18 cellular contexts compared by ENCODE assay signal in genomic region chr5:68122439-68122906, GRCh38.
A peak's percentile ranks its signal among the peaks of the same experiment; 100 is the strongest.
DNase-seq lines count a peak whose midpoint lies in the region; ATAC-seq and TF ChIP-seq lines count a peak whose summit lies in the region.
"Had no signal": no experiment of that assay in that cellular context is flagged by ENCODE, and none has a peak within 500 bp of the region (broad histone marks: within the 10 kb centered on the region; RNA-seq: fewer than 3 reads in every experiment).

No MANE protein-coding gene starts in this region.

- H3K27me3 Mint-ChIP-seq in CD8-positive, alpha-beta T cell (ENCODE audit: low read depth), result no peaks in the 10 kb centered on the region
- no peaks in the 10 kb centered on the region for H3K27me3 Mint-ChIP-seq in activated CD8-positive, alpha-beta T cell treated with anti-CD3 and anti-CD28 coated beads for 36 hours
- peaks cover 0 to 3% (median 0%) of the 10 kb centered on the region in 5 donors for H3K27me3 Mint-ChIP-seq in naive thymus-derived CD8-positive, alpha-beta T cell
- peaks cover 0 to 4% of the 10 kb centered on the region in 2 donors for H3K27me3 Mint-ChIP-seq in CD4-positive, alpha-beta memory T cell

- DNase-seq in CD8-positive, alpha-beta T cell, result no peak
- peak; percentile 4 for DNase-seq in activated CD8-positive, alpha-beta T cell treated with anti-CD3 and anti-CD28 coated beads for 36 hours
- DNase-seq in naive thymus-derived CD8-positive, alpha-beta T cell, result peak in 2 of 10 donors; percentile 4 to 11
- DNase-seq in NCI-H1048 (lab: John Stamatoyannopoulos, UW), result no peak
- no peak for DNase-seq in CD4-positive, alpha-beta memory T cell
- DNase-seq: H7; NCI-H2171; NCI-H526 treated with DMSO at 0.1 percent for 48 hours; stimulated activated CD4-positive, alpha-beta T cell treated with anti-CD3 and anti-CD28 coated beads, Interleukin-1b, Interleukin-23, amount 100 ng/mL, for 48 hours; tibial artery had no signal

- no peak overlapping the region for H3K4me3 Mint-ChIP-seq in CD8-positive, alpha-beta T cell
- no peak overlapping the region for H3K4me3 Mint-ChIP-seq in activated CD8-positive, alpha-beta T cell treated with anti-CD3 and anti-CD28 coated beads for 36 hours
- H3K4me3 Mint-ChIP-seq in naive thymus-derived CD8-positive, alpha-beta T cell, result peak overlapping the region in 9 of 10 donors; percentile 10 to 54 (median 37)
- peak overlapping the region in 2 of 8 donors; percentile 24 to 35 for H3K4me3 Mint-ChIP-seq in CD4-positive, alpha-beta memory T cell
- H3K4me3 Mint-ChIP-seq: CD4-positive, CD25-positive, alpha-beta regulatory T cell; nephron had no signal

- CTCF ChIA-PET in CD8-positive, alpha-beta T cell (lab: Charles Lee), result interaction anchor here (0.6 to 0.9 kb wide), 3 partner anchors 10 to 149 kb away, joined by 3 read pairs; no protein-coding TSS in a partner anchor
- CTCF ChIA-PET in HEK293 (lab: Yijun Ruan, JAX), result no interaction called here
- CTCF ChIA-PET in activated CD8-positive, alpha-beta T cell treated with anti-CD3 and anti-CD28 coated beads for 36 hours (lab: Charles Lee), result no interaction called here
- CTCF ChIA-PET in CD4-positive, alpha-beta memory T cell (lab: Charles Lee; ENCODE audit: partially characterized antibody), result interaction anchor here (2.1 kb wide), 1 partner anchor 11 kb away, joined by 5 read pairs; no protein-coding TSS in a partner anchor

- ATAC-seq in CD8-positive, alpha-beta T cell, result peak; percentile 17
- peak; percentile 34 for ATAC-seq in activated CD8-positive, alpha-beta T cell treated with anti-CD3 and anti-CD28 coated beads for 36 hours
- peak in 1 of 2 donors; percentile 39 for ATAC-seq in naive thymus-derived CD8-positive, alpha-beta T cell
- ATAC-seq in GM18868 (IDR thresholded peaks at IDR 0.05; ENCODE audit: unreplicated experiment) (no peak), GM18873 (IDR thresholded peaks at IDR 0.05; ENCODE audit: low FRiP score, unreplicated experiment) (no peak)
- ATAC-seq: GM12878 had no signal

- H3K9me3 Mint-ChIP-seq in CD8-positive, alpha-beta T cell, result no peaks in the 10 kb centered on the region
- no peaks in the 10 kb centered on the region for H3K9me3 Mint-ChIP-seq in activated CD8-positive, alpha-beta T cell treated with anti-CD3 and anti-CD28 coated beads for 36 hours
- H3K9me3 Mint-ChIP-seq in naive thymus-derived CD8-positive, alpha-beta T cell, result peaks cover 0 to 1% (median 0%) of the 10 kb centered on the region in 9 donors
- H3K9me3 Mint-ChIP-seq in CD4-positive, alpha-beta memory T cell, result peaks cover 0 to 1% (median 0%) of the 10 kb centered on the region in 8 donors
- H3K9me3 Mint-ChIP-seq: nephron had no signal

- no peak overlapping the region for H3K4me3 ChIP-seq in CD8-positive, alpha-beta T cell (ENCODE audit: low read depth, low read length)
- no peak overlapping the region for H3K4me3 ChIP-seq in HEK293 (ENCODE audit: low read depth, low read length)
- H3K4me3 ChIP-seq in CD4-positive, alpha-beta memory T cell (ENCODE audit: low read length in 2 of 2), result no peak overlapping the region
- H3K4me3 ChIP-seq: GM12878, tibial artery had no signal

- no peaks in the 10 kb centered on the region for H3K36me3 ChIP-seq in CD8-positive, alpha-beta T cell (ENCODE audit: insufficient read depth, low read length)
- H3K36me3 ChIP-seq in HEK293 (ENCODE audit: control insufficient read depth in 2 of 2, insufficient read depth in 1 of 2, low read length in 2 of 2), result no peaks in the 10 kb centered on the region; a peak in 1 of 3 replicates
- H3K36me3 ChIP-seq in CD4-positive, alpha-beta memory T cell (ENCODE audit: insufficient read depth, low read length), result no peaks in the 10 kb centered on the region
- H3K36me3 ChIP-seq: tibial artery had no signal

- no peaks in the 10 kb centered on the region for H3K9me3 ChIP-seq in CD8-positive, alpha-beta T cell (ENCODE audit: low read length)
- no peaks in the 10 kb centered on the region for H3K9me3 ChIP-seq in HEK293 (ENCODE audit: control insufficient read depth, insufficient read depth, low read depth, low read length)
- no peaks in the 10 kb centered on the region for H3K9me3 ChIP-seq in CD4-positive, alpha-beta memory T cell (ENCODE audit: control insufficient read depth in 1 of 2, low read length in 2 of 2)
- H3K9me3 ChIP-seq: tibial artery had no signal

- POLR2A ChIA-PET in CD8-positive, alpha-beta T cell (lab: Charles Lee), result no interaction called here
- POLR2A ChIA-PET in HEK293 (lab: Yijun Ruan, JAX), result no interaction called here
- POLR2A ChIA-PET in activated CD8-positive, alpha-beta T cell treated with anti-CD3 and anti-CD28 coated beads for 36 hours (lab: Charles Lee), result no interaction called here
- POLR2A ChIA-PET in naive thymus-derived CD8-positive, alpha-beta T cell (lab: Charles Lee), result no interaction called here
- POLR2A ChIA-PET in CD4-positive, alpha-beta memory T cell (lab: Charles Lee; ENCODE audit: partially characterized antibody), result no interaction called here

- intact Hi-C loops in CD8-positive, alpha-beta T cell (cut with DNase I, micrococcal nuclease), result no loop called here
- intact Hi-C loops in activated CD8-positive, alpha-beta T cell treated with anti-CD3 and anti-CD28 coated beads for 36 hours (cut with micrococcal nuclease), result no loop called here
- intact Hi-C loops in CD4-positive, alpha-beta memory T cell (cut with micrococcal nuclease), result no loop called here

- no peak for TF ChIP-seq CTCF in CD8-positive, alpha-beta T cell (IDR thresholded peaks at IDR 0.05)
- no peak for TF ChIP-seq CTCF in HEK293 (tag by site-specific recombination; IDR thresholded peaks at IDR 0.05)
- TF ChIP-seq CTCF in activated CD8-positive, alpha-beta T cell treated with anti-CD3 and anti-CD28 coated beads for 36 hours (IDR thresholded peaks at IDR 0.05), result no peak

- peaks cover 23% of the 10 kb centered on the region for H3K4me1 ChIP-seq in CD8-positive, alpha-beta T cell (ENCODE audit: insufficient read depth, low read length)
- H3K4me1 ChIP-seq in HEK293 (ENCODE audit: control insufficient read depth, insufficient read depth, low read length), result no peaks in the 10 kb centered on the region
- H3K4me1 ChIP-seq in CD4-positive, alpha-beta memory T cell (ENCODE audit: insufficient read depth, low read length), result peaks cover 3% of the 10 kb centered on the region

- H3K27ac Mint-ChIP-seq in CD8-positive, alpha-beta T cell, result no peak overlapping the region
- no peak overlapping the region for H3K27ac Mint-ChIP-seq in activated CD8-positive, alpha-beta T cell treated with anti-CD3 and anti-CD28 coated beads for 36 hours
- H3K27ac Mint-ChIP-seq in naive thymus-derived CD8-positive, alpha-beta T cell, result peak overlapping the region in 5 of 10 donors; percentile 15 to 41 (median 29)
- H3K27ac Mint-ChIP-seq in CD4-positive, alpha-beta memory T cell, result peak overlapping the region in 3 of 7 donors; percentile 2 to 48 (median 37)
- H3K27ac Mint-ChIP-seq: nephron, progenitor cell of endocrine pancreas had no signal

- peaks cover 36% of the 10 kb centered on the region for H3K4me1 Mint-ChIP-seq in CD8-positive, alpha-beta T cell (ENCODE audit: low read depth)
- peaks cover 22% of the 10 kb centered on the region for H3K4me1 Mint-ChIP-seq in activated CD8-positive, alpha-beta T cell treated with anti-CD3 and anti-CD28 coated beads for 36 hours (ENCODE audit: low read depth)
- H3K4me1 Mint-ChIP-seq in naive thymus-derived CD8-positive, alpha-beta T cell, result peaks cover 26 to 62% (median 46%) of the 10 kb centered on the region in 4 donors
- peaks cover 15 to 35% (median 20%) of the 10 kb centered on the region in 4 donors for H3K4me1 Mint-ChIP-seq in CD4-positive, alpha-beta memory T cell
- H3K4me1 Mint-ChIP-seq: nephron had no signal

- H3K36me3 Mint-ChIP-seq in CD8-positive, alpha-beta T cell, result no peaks in the 10 kb centered on the region
- H3K36me3 Mint-ChIP-seq in activated CD8-positive, alpha-beta T cell treated with anti-CD3 and anti-CD28 coated beads for 36 hours (ENCODE audit: low read depth), result no peaks in the 10 kb centered on the region
- no peaks in the 10 kb centered on the region for H3K36me3 Mint-ChIP-seq in naive thymus-derived CD8-positive, alpha-beta T cell
- H3K36me3 Mint-ChIP-seq in CD4-positive, alpha-beta memory T cell, result no peaks in the 10 kb centered on the region
- H3K36me3 Mint-ChIP-seq: CD4-positive, CD25-positive, alpha-beta regulatory T cell had no signal

- no peak overlapping the region for H3K27ac ChIP-seq in CD8-positive, alpha-beta T cell (ENCODE audit: low read depth, low read length)
- H3K27ac ChIP-seq in HEK293 (ENCODE audit: extremely low read depth, low read depth, low read length), result no peak overlapping the region
- H3K27ac ChIP-seq in CD4-positive, alpha-beta memory T cell (ENCODE audit: low read depth, low read length), result no peak overlapping the region
- H3K27ac ChIP-seq: KMS-11, tibial artery had no signal

- H3K27me3 ChIP-seq in CD8-positive, alpha-beta T cell (ENCODE audit: insufficient read depth, low read length), result no peaks in the 10 kb centered on the region
- no peaks in the 10 kb centered on the region for H3K27me3 ChIP-seq in CD4-positive, alpha-beta memory T cell (ENCODE audit: insufficient read depth, low read length)
- H3K27me3 ChIP-seq: tibial artery had no signal

TF ChIP-seq in HEK293, 187 proteins besides CTCF, POLR2A, EP300 and RAD21:
- TF ChIP-seq ZIC2 (tag by site-specific recombination; IDR thresholded peaks at IDR 0.05) (peak; percentile 86), ZNF341 (tag by site-specific recombination; IDR thresholded peaks at IDR 0.05; ENCODE audit: low read depth) (no peak), ZNF394 (tag by site-specific recombination; IDR thresholded peaks at IDR 0.05; ENCODE audit: borderline replicate concordance) (no peak)

Comparison
In these comparisons a context has a peak if more than half of its experiments do, and no peak if none do; other contexts are left out.
1. ATAC-seq: peak in CD8-positive, alpha-beta T cell (single experiment) and activated CD8-positive, alpha-beta T cell treated with anti-CD3 and anti-CD28 coated beads for 36 hours (single experiment); none in GM18868 (single experiment) and GM18873 (single experiment).
2. H3K4me3 Mint-ChIP-seq: peak in naive thymus-derived CD8-positive, alpha-beta T cell (9 of 10); none in CD8-positive, alpha-beta T cell (single experiment) and activated CD8-positive, alpha-beta T cell treated with anti-CD3 and anti-CD28 coated beads for 36 hours (single experiment).
3. CTCF ChIA-PET loops: an anchor here in CD8-positive, alpha-beta T cell (0.6 to 0.9 kb wide) and CD4-positive, alpha-beta memory T cell (2.1 kb wide); none called in HEK293 and activated CD8-positive, alpha-beta T cell treated with anti-CD3 and anti-CD28 coated beads for 36 hours.